In genomic region chr22:50459016-50459415, GRCh38 we compare ENCODE assay signal across 21 cellular contexts. TPM values are rescaled to one million over a fixed set of nuclear protein-coding genes. Genes with fewer than 3 reads are reported as not detected.
A peak's percentile ranks its signal among the peaks of the same experiment; 100 is the strongest.
DNase-seq lines count a peak whose midpoint lies in the region; ATAC-seq and TF ChIP-seq lines count a peak whose summit lies in the region.
"Had no signal": no experiment of that assay in that cellular context is flagged by ENCODE, and none has a peak within 500 bp of the region (broad histone marks: within the 10 kb centered on the region; RNA-seq: fewer than 3 reads in every experiment).

No MANE protein-coding gene starts in this region.

- no peak overlapping the region for H3K4me3 ChIP-seq in esophagus muscularis mucosa
- H3K4me3 ChIP-seq: BLaER1, GM23338 had no signal

- no peaks in the 10 kb centered on the region for H3K9me3 Mint-ChIP-seq in activated T-cell treated with anti-CD3 and anti-CD28 coated beads, Interleukin-2, amount 50 U/mL, for 24 hours
- H3K9me3 Mint-ChIP-seq in stimulated activated memory B cell treated with anti-CD40 and anti-IgM and Interleukin-4, amounts not matched to agents 10 μg/mL and 1 μg/mL and 100 μg/mL, for 72 hours: no peaks in the 10 kb centered on the region
- H3K9me3 Mint-ChIP-seq: CD8-positive, alpha-beta T cell; GM23338; H9; HFFc6 had no signal

- 87% methylated on average over 20 of the region's 22 CpGs for WGBS in esophagus muscularis mucosa

- in situ Hi-C loops in G401 (cut with HindIII; ENCODE audit: low sequenced_read_pairs): no loop called here

- no peaks in the 10 kb centered on the region for H3K27me3 ChIP-seq in esophagus muscularis mucosa
- H3K27me3 ChIP-seq: BLaER1 had no signal

- H3K27ac ChIP-seq in RWPE1 (peak overlapping the region; percentile 28), esophagus muscularis mucosa (replicated peaks in 1 of 4) (no peak overlapping the region)
- H3K27ac ChIP-seq: 22Rv1, C4-2B had no signal

- no peak for ATAC-seq in stimulated activated memory B cell treated with anti-CD40 and anti-IgM and Interleukin-4, amounts not matched to agents 10 μg/mL and 1 μg/mL and 100 μg/mL, for 72 hours
- ATAC-seq: GM23338, HCT116 had no signal

- H3K36me3 ChIP-seq in esophagus muscularis mucosa: peaks cover 97 to 100% (median 99%) of the 10 kb centered on the region in 4 donors

- no peak for TF ChIP-seq EP300 in esophagus muscularis mucosa (IDR thresholded peaks at IDR 0.05)

- H3K4me1 Mint-ChIP-seq in activated T-cell treated with anti-CD3 and anti-CD28 coated beads, Interleukin-2, amount 50 U/mL, for 24 hours (ENCODE audit: low read depth): peaks cover 3% of the 10 kb centered on the region
- H3K4me1 Mint-ChIP-seq in stimulated activated memory B cell treated with anti-CD40 and anti-IgM and Interleukin-4, amounts not matched to agents 10 μg/mL and 1 μg/mL and 100 μg/mL, for 72 hours: peaks cover 7% of the 10 kb centered on the region
- H3K4me1 Mint-ChIP-seq: B cell, GM23338, H9 had no signal

- CTCF ChIA-PET in RWPE1 (lab: Yijun Ruan, JAX): no interaction called here

- no peaks in the 10 kb centered on the region for H3K4me1 ChIP-seq in esophagus muscularis mucosa
- H3K4me1 ChIP-seq: BLaER1 had no signal

- H3K27ac Mint-ChIP-seq in activated T-cell treated with anti-CD3 and anti-CD28 coated beads, Interleukin-2, amount 50 U/mL, for 24 hours: peak overlapping the region; percentile 75
- peak overlapping the region; percentile 20 for H3K27ac Mint-ChIP-seq in stimulated activated memory B cell treated with anti-CD40 and anti-IgM and Interleukin-4, amounts not matched to agents 10 μg/mL and 1 μg/mL and 100 μg/mL, for 72 hours
- H3K27ac Mint-ChIP-seq: B cell; CD8-positive, alpha-beta T cell; GM23338; H9; HFFc6 had no signal

- TF ChIP-seq POLR2A in esophagus muscularis mucosa (IDR thresholded peaks at IDR 0.05; ENCODE audit: low read depth): no peak

- POLR2A ChIA-PET in RWPE1 (lab: Yijun Ruan, JAX; ENCODE audit: low non-redundant PET): no interaction called here

- TF ChIP-seq CTCF in RWPE1 (conservative IDR thresholded peaks at IDR 0.05; ENCODE audit: low read depth): no peak
- TF ChIP-seq CTCF in esophagus muscularis mucosa (IDR thresholded peaks at IDR 0.05): no peak

- H3K9me3 ChIP-seq in esophagus muscularis mucosa: no peaks in the 10 kb centered on the region
- H3K9me3 ChIP-seq: BLaER1, Caco-2 had no signal

- peaks cover 91% of the 10 kb centered on the region for H3K36me3 Mint-ChIP-seq in activated T-cell treated with anti-CD3 and anti-CD28 coated beads, Interleukin-2, amount 50 U/mL, for 24 hours (ENCODE audit: low read depth)
- H3K36me3 Mint-ChIP-seq in stimulated activated memory B cell treated with anti-CD40 and anti-IgM and Interleukin-4, amounts not matched to agents 10 μg/mL and 1 μg/mL and 100 μg/mL, for 72 hours: peaks cover 75% of the 10 kb centered on the region

- intact Hi-C loops in esophagus muscularis mucosa (cut with DNase I): no loop called here

- DNase-seq in activated T-cell treated with anti-CD3 and anti-CD28 coated beads, Interleukin-2, amount 50 U/mL, for 24 hours: no peak
- DNase-seq in activated T-cell treated with anti-CD3 and anti-CD28 coated beads for 4 hours (no peak), RWPE1 (ENCODE audit: low spot score) (no peak), G401 (ENCODE audit: low spot score) (no peak), esophagus muscularis mucosa (ENCODE audit: extremely low spot score) (no peak)
- DNase-seq: Caco-2; CD4-positive, CD25-positive, alpha-beta regulatory T cell; CD8-positive, alpha-beta T cell; DMS153; DND-41; GDM1; H9; HFFc6 had no signal

- no peak overlapping the region for H3K4me3 Mint-ChIP-seq in activated T-cell treated with anti-CD3 and anti-CD28 coated beads, Interleukin-2, amount 50 U/mL, for 24 hours
- no peak overlapping the region for H3K4me3 Mint-ChIP-seq in stimulated activated memory B cell treated with anti-CD40 and anti-IgM and Interleukin-4, amounts not matched to agents 10 μg/mL and 1 μg/mL and 100 μg/mL, for 72 hours
- H3K4me3 Mint-ChIP-seq: B cell; CD4-positive, CD25-positive, alpha-beta regulatory T cell; CD8-positive, alpha-beta T cell; GM23338; HFFc6 had no signal

- H3K27me3 Mint-ChIP-seq in activated T-cell treated with anti-CD3 and anti-CD28 coated beads, Interleukin-2, amount 50 U/mL, for 24 hours: no peaks in the 10 kb centered on the region
- no peaks in the 10 kb centered on the region for H3K27me3 Mint-ChIP-seq in stimulated activated memory B cell treated with anti-CD40 and anti-IgM and Interleukin-4, amounts not matched to agents 10 μg/mL and 1 μg/mL and 100 μg/mL, for 72 hours
- H3K27me3 Mint-ChIP-seq: B cell; CD4-positive, CD25-positive, alpha-beta regulatory T cell had no signal

RNA-seq across cellular contexts. Expression of gene SBF1, which starts 15.8 kb away (rescaled TPM):
- total RNA-seq in G401 (2014; rRNA removed; shearing (Covaris generic)): 61.5 and 86.1 TPM in 2 replicates
- total RNA-seq in esophagus muscularis mucosa: 100 to 1,000 TPM in 2 of 4 donors, 10 to 100 TPM in 2; 56.1 to 121 (median 86.9) TPM

RNA-seq across cellular contexts. Expression of gene ADM2, which starts 22.3 kb away (rescaled TPM):
- not detected in 2 replicates for total RNA-seq in G401 (2014; rRNA removed; shearing (Covaris generic))
- under 1 TPM in 1 of 4 donors, not detected in 3; under 0.01 TPM for total RNA-seq in esophagus muscularis mucosa

RNA-seq across cellular contexts. Expression of gene MIOX, which starts 27.6 kb away (rescaled TPM):
- 1.9 TPM in 1 of 2 replicates, not detected in the other for total RNA-seq in G401 (2014; rRNA removed; shearing (Covaris generic))
- not detected for total RNA-seq in esophagus muscularis mucosa
- total RNA-seq: B cell; Caco-2; CD4-positive, CD25-positive, alpha-beta regulatory T cell; CD8-positive, alpha-beta T cell; GM23338; H4; HFFc6 had no signal

RNA-seq across cellular contexts. Expression of gene LMF2, which starts 48.5 kb away (rescaled TPM):
- 40.6 and 45.7 TPM in 2 replicates for total RNA-seq in G401 (2014; rRNA removed; shearing (Covaris generic))
- 10 to 100 TPM; 34.9 to 67.1 (median 46.8) TPM for total RNA-seq in esophagus muscularis mucosa

RNA-seq across cellular contexts. Expression of gene NCAPH2, which starts 49.0 kb away (rescaled TPM):
- total RNA-seq in G401 (2014; rRNA removed; shearing (Covaris generic)): 80.3 and 81.2 TPM in 2 replicates
- total RNA-seq in esophagus muscularis mucosa: 10 to 100 TPM; 30.3 to 44.6 (median 41.7) TPM
